In the genomic region with DNA sequence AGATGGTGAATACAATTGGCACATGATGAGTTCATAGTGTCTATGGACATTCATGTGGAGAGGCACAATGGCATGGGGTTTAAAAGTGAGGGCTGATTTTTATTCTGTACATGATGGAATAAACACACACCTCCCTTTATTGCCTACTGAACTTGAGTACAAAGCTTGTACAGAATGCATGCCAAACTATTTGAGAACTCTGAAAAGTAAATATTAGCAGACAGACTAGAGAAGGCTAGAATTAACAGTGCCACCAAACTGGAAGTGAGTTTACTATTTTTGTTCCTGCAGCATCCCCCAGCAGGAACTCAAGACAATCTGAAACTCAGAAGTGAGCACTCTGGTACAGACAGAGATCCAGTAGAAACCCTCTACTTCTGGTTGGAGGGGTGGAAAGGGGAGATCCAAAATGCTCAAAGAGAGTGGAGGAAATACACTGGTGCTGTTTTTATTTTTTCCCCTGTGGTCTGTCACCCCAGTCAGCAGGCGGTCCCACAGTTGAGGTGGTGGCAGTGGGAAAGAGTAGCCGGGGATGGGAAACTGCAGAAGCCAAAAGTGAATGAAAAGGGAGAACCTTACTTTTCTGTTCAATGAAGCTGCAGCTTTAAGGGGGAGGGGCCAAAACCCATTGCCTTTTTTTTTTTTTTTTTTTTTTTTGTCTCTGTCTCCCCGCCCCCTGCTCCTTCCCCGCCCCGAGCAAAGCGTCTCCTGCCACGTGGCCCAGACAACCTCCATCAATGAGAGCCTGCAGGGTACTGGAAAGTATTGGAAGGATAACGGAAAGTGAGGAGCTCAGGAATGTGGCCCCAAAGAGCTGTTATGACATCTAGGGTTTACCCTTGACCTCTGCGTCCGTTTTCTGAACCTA, we compare ENCODE assay signal across 28 cellular contexts. TPM values are rescaled to one million over a fixed set of nuclear protein-coding genes. Genes with fewer than 3 reads are reported as not detected.
DNase-seq lines count a peak whose midpoint lies in the region; ATAC-seq, FAIRE-seq and TF ChIP-seq lines count a peak whose summit lies in the region.
"Had no signal": no experiment of that assay in that cellular context is flagged by ENCODE, and none has a peak within 500 bp of the region (broad histone marks: within the 10 kb centered on the region; RNA-seq: fewer than 3 reads in every experiment).

No MANE protein-coding gene starts in this region.

- peak overlapping the region in 2 of 5 donors; percentile 27 to 60 for H3K4me3 Mint-ChIP-seq in immature natural killer cell
- H3K4me3 Mint-ChIP-seq: activated naive CD8-positive, alpha-beta T cell treated with anti-CD3 and anti-CD28 coated beads, Interleukin-2, amount 10 ng/mL, durations not matched to agents 7 days and 5 days; activated T-helper 1 cell treated with anti-CD3 and anti-CD28 coated beads, Interleukin-12 subunit alpha, Interleukin-12 subunit beta, Interleukin-2, Interleukin-4 antibody, amounts not matched to agents 30 ng/mL and 10 ng/mL and 1 ng/mL, durations not matched to agents 14 hours and 24 hours and 36 hours; dendritic cell treated with granulocyte-macrophage colony-stimulating factor and Interleukin-4, amounts not matched to agents 40 ng/mL and 50 ng/mL, for 4 days; stimulated activated naive B cell treated with anti-CD40 and anti-IgM and Interleukin-4, amounts not matched to agents 10 μg/mL and 1 μg/mL and 100 μg/mL, for 72 hours had no signal

- no peak for FAIRE-seq in A549 (lab: Jason Lieb, UNC)

- H3K4me2 ChIP-seq in A549 (0 out of 3 replicates have a peak overlapping the region, but pooled peaks have one; percentile 13), OCI-LY3 (ENCODE audit: low read length) (peak overlapping the region; percentile 48)
- H3K4me2 ChIP-seq: BLaER1 had no signal

- H3K9me3 ChIP-seq in A549, result no peaks in the 10 kb centered on the region
- no peaks in the 10 kb centered on the region for H3K9me3 ChIP-seq in OCI-LY3 (ENCODE audit: insufficient read depth, low read length)
- H3K9me3 ChIP-seq in esophagus muscularis mucosa, result no peaks in the 10 kb centered on the region
- H3K9me3 ChIP-seq: BLaER1, gastroesophageal sphincter, tibial artery had no signal

- H3K27me3 Mint-ChIP-seq in immature natural killer cell (ENCODE audit: low read depth in 3 of 3), result peaks cover 0 to 3% (median 3%) of the 10 kb centered on the region in 3 donors
- H3K27me3 Mint-ChIP-seq: dendritic cell treated with granulocyte-macrophage colony-stimulating factor and Interleukin-4, amounts not matched to agents 40 ng/mL and 50 ng/mL, for 4 days had no signal

- no peak for TF ChIP-seq RAD21 in A549 (conservative IDR thresholded peaks at IDR 0.05 in 1 of 2, IDR thresholded peaks at IDR 0.05 in 1 of 2)

- no peak for TF ChIP-seq EP300 in A549 (IDR thresholded peaks at IDR 0.05)
- TF ChIP-seq EP300 in esophagus muscularis mucosa (IDR thresholded peaks at IDR 0.05), result no peak

- intact Hi-C loops in esophagus muscularis mucosa (cut with DNase I), result no loop called here

- H3K4me1 ChIP-seq in A549, result no peaks in the 10 kb centered on the region
- H3K4me1 ChIP-seq in OCI-LY3 (ENCODE audit: low read length), result peaks cover 10% of the 10 kb centered on the region
- no peaks in the 10 kb centered on the region for H3K4me1 ChIP-seq in esophagus muscularis mucosa
- H3K4me1 ChIP-seq: BLaER1, gastroesophageal sphincter, tibial artery had no signal

- no peak for TF ChIP-seq CTCF in A549 (IDR thresholded peaks at IDR 0.05)
- no peak for TF ChIP-seq CTCF in OCI-LY3 (IDR thresholded peaks at IDR 0.05; ENCODE audit: low read depth, low read length)
- no peak for TF ChIP-seq CTCF in esophagus muscularis mucosa (IDR thresholded peaks at IDR 0.05)
- no peak for TF ChIP-seq CTCF in GM13976 (IDR thresholded peaks at IDR 0.05; ENCODE audit: borderline replicate concordance, control extremely low read depth, extremely low read depth, insufficient read depth, missing control alignments)

- WGBS in A549 (ENCODE audit: missing lambda C conversion rate), result 36% methylated on average over 8 of the region's 10 CpGs
- 47% methylated on average over 10 of the region's 10 CpGs for WGBS in esophagus muscularis mucosa

- POLR2A ChIA-PET in A549 (lab: Yijun Ruan, JAX), result no interaction called here

- H4K20me1 ChIP-seq in OCI-LY3 (ENCODE audit: insufficient read depth, low read length), result no peaks in the 10 kb centered on the region

- H3K4me3 ChIP-seq in A549, result no peak overlapping the region
- H3K4me3 ChIP-seq in H7 (ENCODE audit: insufficient read depth, low read depth, low read length), result no peak overlapping the region
- H3K4me3 ChIP-seq in OCI-LY3 (ENCODE audit: low read length), result no peak overlapping the region
- no peak overlapping the region for H3K4me3 ChIP-seq in esophagus muscularis mucosa
- H3K4me3 ChIP-seq: BLaER1, gastroesophageal sphincter, tibial artery had no signal

- ATAC-seq in A549 (peak in 1 of 2 experiments; percentile 47; a peak in 2 of 6 replicates), GM21528 (IDR thresholded peaks at IDR 0.05; ENCODE audit: low FRiP score, unreplicated experiment) (no peak)
- ATAC-seq: gastroesophageal sphincter, sciatic nerve had no signal

- peaks cover 0 to 2% (median 0%) of the 10 kb centered on the region in 6 donors for H3K9me3 Mint-ChIP-seq in immature natural killer cell
- H3K9me3 Mint-ChIP-seq: activated naive CD8-positive, alpha-beta T cell treated with anti-CD3 and anti-CD28 coated beads, Interleukin-2, amount 10 ng/mL, durations not matched to agents 7 days and 5 days; activated T-helper 1 cell treated with anti-CD3 and anti-CD28 coated beads, Interleukin-12 subunit alpha, Interleukin-12 subunit beta, Interleukin-2, Interleukin-4 antibody, amounts not matched to agents 30 ng/mL and 10 ng/mL and 1 ng/mL, durations not matched to agents 14 hours and 24 hours and 36 hours; dendritic cell treated with granulocyte-macrophage colony-stimulating factor and Interleukin-4, amounts not matched to agents 40 ng/mL and 50 ng/mL, for 4 days; stimulated activated naive B cell treated with anti-CD40 and anti-IgM and Interleukin-4, amounts not matched to agents 10 μg/mL and 1 μg/mL and 100 μg/mL, for 72 hours had no signal

- TF ChIP-seq POLR2A in A549 (IDR thresholded peaks at IDR 0.05; ENCODE audit: low read length), result no peak
- no peak for TF ChIP-seq POLR2A in esophagus muscularis mucosa (IDR thresholded peaks at IDR 0.05; ENCODE audit: low read depth)

- DNase-seq in A549 (ENCODE audit: low read depth in 1 of 2, low spot score in 1 of 2) (peak; percentile 1 to 12), H7 (peak; percentile 20), iPS-NIHi11 (ENCODE audit: low spot score) (peak; percentile 35), immature natural killer cell (no peak), esophagus muscularis mucosa (ENCODE audit: extremely low spot score) (no peak), GM13976 (ENCODE audit: low spot score) (no peak)
- DNase-seq: 8988T; activated CD4-positive, CD25-positive, alpha-beta regulatory T cell; activated CD8-positive, alpha-beta memory T cell treated with anti-CD3 and anti-CD28 coated beads for 24 hours; activated naive CD8-positive, alpha-beta T cell treated with anti-CD3 and anti-CD28 coated beads, Interleukin-2, amount 10 ng/mL, durations not matched to agents 7 days and 5 days; DMS53; HCEC 1CT; NCI-H1436; NCI-H2227 treated with DMSO at 0.1 percent for 48 hours; Right ventricle myocardium superior; stimulated activated naive B cell treated with anti-CD40 and anti-IgM and Interleukin-4, amounts not matched to agents 10 μg/mL and 1 μg/mL and 100 μg/mL, for 72 hours; tibial artery had no signal

- no peaks in the 10 kb centered on the region for H3K36me3 Mint-ChIP-seq in immature natural killer cell
- H3K36me3 Mint-ChIP-seq: activated naive CD8-positive, alpha-beta T cell treated with anti-CD3 and anti-CD28 coated beads, Interleukin-2, amount 10 ng/mL, durations not matched to agents 7 days and 5 days; stimulated activated naive B cell treated with anti-CD40 and anti-IgM and Interleukin-4, amounts not matched to agents 10 μg/mL and 1 μg/mL and 100 μg/mL, for 72 hours had no signal

- H3K4me1 Mint-ChIP-seq in immature natural killer cell, result peaks cover 4 to 7% of the 10 kb centered on the region in 2 donors
- H3K4me1 Mint-ChIP-seq: activated naive CD8-positive, alpha-beta T cell treated with anti-CD3 and anti-CD28 coated beads, Interleukin-2, amount 10 ng/mL, durations not matched to agents 7 days and 5 days; stimulated activated naive B cell treated with anti-CD40 and anti-IgM and Interleukin-4, amounts not matched to agents 10 μg/mL and 1 μg/mL and 100 μg/mL, for 72 hours had no signal

- in situ Hi-C loops in GM13976 (cut with MboI; ENCODE audit: low sequenced_read_pairs, unreplicated experiment), result no loop called here

- H3K79me2 ChIP-seq in OCI-LY3 (ENCODE audit: low read length), result no peaks in the 10 kb centered on the region

- H3K27ac ChIP-seq in A549 (no peak overlapping the region), OCI-LY3 (ENCODE audit: low read length) (no peak overlapping the region), esophagus muscularis mucosa (replicated peaks in 1 of 4) (no peak overlapping the region)
- H3K27ac ChIP-seq: BLaER1, gastroesophageal sphincter, tibial artery had no signal

- no peaks in the 10 kb centered on the region; the same call in 1 of the 2 replicates for H3K27me3 ChIP-seq in H7 (ENCODE audit: control insufficient read depth, insufficient read depth, low read length)
- no peaks in the 10 kb centered on the region for H3K27me3 ChIP-seq in OCI-LY3 (ENCODE audit: low read depth, low read length)
- H3K27me3 ChIP-seq in esophagus muscularis mucosa, result peaks cover 0 to 6% (median 0%) of the 10 kb centered on the region in 4 donors
- H3K27me3 ChIP-seq: gastroesophageal sphincter, tibial artery had no signal

- H2AFZ ChIP-seq in OCI-LY3 (ENCODE audit: low read depth, low read length), result no peak overlapping the region

- H3K36me3 ChIP-seq in H7 (replicated peaks; ENCODE audit: control insufficient read depth, insufficient read depth, low read length) (no peaks in the 10 kb centered on the region), OCI-LY3 (replicated peaks; ENCODE audit: low read depth, low read length) (no peaks in the 10 kb centered on the region), esophagus muscularis mucosa (no peaks in the 10 kb centered on the region)
- H3K36me3 ChIP-seq: BLaER1, gastroesophageal sphincter, tibial artery had no signal

- CTCF ChIA-PET in A549 (lab: Yijun Ruan, JAX), result interaction anchor here (0.6 to 0.9 kb wide), 2 partner anchors 25 to 67 kb away, joined by 3 to 4 read pairs; no protein-coding TSS in a partner anchor

- H3K27ac Mint-ChIP-seq in immature natural killer cell, result no peak overlapping the region
- H3K27ac Mint-ChIP-seq: activated naive CD8-positive, alpha-beta T cell treated with anti-CD3 and anti-CD28 coated beads, Interleukin-2, amount 10 ng/mL, durations not matched to agents 7 days and 5 days; activated T-helper 1 cell treated with anti-CD3 and anti-CD28 coated beads, Interleukin-12 subunit alpha, Interleukin-12 subunit beta, Interleukin-2, Interleukin-4 antibody, amounts not matched to agents 30 ng/mL and 10 ng/mL and 1 ng/mL, durations not matched to agents 14 hours and 24 hours and 36 hours; dendritic cell treated with granulocyte-macrophage colony-stimulating factor and Interleukin-4, amounts not matched to agents 40 ng/mL and 50 ng/mL, for 4 days; stimulated activated naive B cell treated with anti-CD40 and anti-IgM and Interleukin-4, amounts not matched to agents 10 μg/mL and 1 μg/mL and 100 μg/mL, for 72 hours had no signal

- H3K9ac ChIP-seq in OCI-LY3 (ENCODE audit: low read length), result no peak overlapping the region
- H3K9ac ChIP-seq: BLaER1 had no signal

RNA-seq across cellular contexts. Expression of a gene that starts 20.5 kb away (rescaled TPM):
- not detected in 2 replicates for polyA plus RNA-seq in A549 (2011; rRNA removed)
- not detected in 2 replicates for polyA plus RNA-seq in A549 (2012; cell fraction: cytosol; rRNA removed)
- polyA plus RNA-seq in A549 (2012; cell fraction: nucleus; rRNA removed), result not detected in 2 replicates
- polyA plus RNA-seq in A549 (2017; fragmentation: RNase III; extraction: RNeasy Plus Mini Kit Qiagen cat#74134 plus additional on column Dnase treatment), result not detected in 3 replicates
- not detected in 2 replicates for polyA minus RNA-seq in A549 (2011; rRNA and poly(A)+ RNA removed)
- total RNA-seq in H7 (2014; rRNA removed; shearing (Covaris generic)), result not detected in 2 replicates
- not detected for polyA plus RNA-seq in immature natural killer cell
- total RNA-seq in esophagus muscularis mucosa, result not detected
- total RNA-seq: activated naive CD8-positive, alpha-beta T cell treated with anti-CD3 and anti-CD28 coated beads, Interleukin-2, amount 10 ng/mL, durations not matched to agents 7 days and 5 days; activated T-helper 1 cell treated with anti-CD3 and anti-CD28 coated beads, Interleukin-12 subunit alpha, Interleukin-12 subunit beta, Interleukin-2, Interleukin-4 antibody, amounts not matched to agents 30 ng/mL and 10 ng/mL and 1 ng/mL, durations not matched to agents 14 hours and 24 hours and 36 hours; epithelial cell of proximal tubule; gastroesophageal sphincter; lower leg skin; omental fat pad; Right ventricle myocardium superior; sciatic nerve; T-helper 1 cell treated with Interleukin-12 subunit alpha and Interleukin-12 subunit beta and Interleukin-4 antibody, amounts not matched to agents 30 ng/mL and 1 ng/mL, for 36 hours had no signal

RNA-seq across cellular contexts. Expression of a gene that starts 24.3 kb away (rescaled TPM):
- polyA plus RNA-seq in A549 (2011; rRNA removed) (2.8 and 4.2 TPM in 2 replicates), A549 (2017; fragmentation: RNase III; extraction: RNeasy Plus Mini Kit Qiagen cat#74134 plus additional on column Dnase treatment) (1.3 to 1.9 TPM (median 1.5 TPM) in 3 replicates), immature natural killer cell (under 1 TPM in 2 of 3 donors, not detected in 1; 0.38 to 0.46 TPM)
- 1.4 and 2.1 TPM in 2 replicates for polyA plus RNA-seq in A549 (2012; cell fraction: cytosol; rRNA removed)
- polyA plus RNA-seq in A549 (2012; cell fraction: nucleus; rRNA removed), result 5.0 and 7.4 TPM in 2 replicates
- 1.7 and 2.3 TPM in 2 replicates for polyA minus RNA-seq in A549 (2011; rRNA and poly(A)+ RNA removed)
- 0.10 and 1.00 TPM in 2 replicates for total RNA-seq in H7 (2014; rRNA removed; shearing (Covaris generic))
- total RNA-seq in esophagus muscularis mucosa, result 1 to 10 TPM in 2 of 4 donors, under 1 TPM in 1, not detected in 1; under 0.01 to 4.9 (median 3.1) TPM

Comparison
In these comparisons a context has a peak if more than half of its experiments do, and no peak if none do; other contexts are left out.
1. DNase-seq: peak in A549 (2 of 2), H7 (single experiment) and iPS-NIHi11 (single experiment); none in immature natural killer cell (0 of 3), esophagus muscularis mucosa (single experiment) and GM13976 (single experiment).